ENCODE assay signal across 10 cellular contexts in the genomic region with DNA sequence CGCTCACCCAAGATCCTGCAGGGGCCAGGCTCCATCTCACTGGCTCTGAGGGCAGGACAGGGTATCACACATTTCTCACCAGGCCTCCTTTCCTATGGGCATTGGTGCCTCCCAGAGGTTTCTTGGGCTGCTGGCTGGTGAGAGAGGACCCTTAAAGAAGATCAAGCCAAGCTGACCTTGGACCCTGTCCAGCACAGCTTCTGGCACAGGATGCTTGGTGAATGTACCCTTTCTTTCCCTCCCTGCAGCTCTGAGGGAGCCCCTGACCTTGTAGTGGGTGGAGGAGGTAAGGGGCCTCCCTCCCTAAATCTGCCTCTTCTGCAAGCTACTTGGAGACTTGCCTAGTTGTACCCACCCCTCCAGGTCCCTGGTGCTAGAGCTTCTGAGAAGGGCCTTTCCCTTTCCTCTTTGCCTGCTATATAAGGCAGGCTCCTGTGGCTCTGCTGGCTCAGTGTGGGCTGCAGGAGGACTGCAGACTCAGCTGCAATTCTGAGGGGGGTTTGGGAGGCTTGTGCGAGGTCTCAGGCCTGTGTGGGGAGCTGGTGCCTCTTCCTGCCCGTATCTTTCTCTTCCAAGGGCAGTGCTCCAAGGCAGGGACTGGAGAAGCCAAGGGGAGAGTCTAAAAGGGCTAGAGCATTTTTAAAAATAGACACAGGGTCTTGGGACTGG. TPM values are rescaled to one million over a fixed set of nuclear protein-coding genes. Genes with fewer than 3 reads are reported as not detected.
DNase-seq lines count a peak whose midpoint lies in the region; ATAC-seq and TF ChIP-seq lines count a peak whose summit lies in the region.
"Had no signal": no experiment of that assay in that cellular context is flagged by ENCODE, and none has a peak within 500 bp of the region (broad histone marks: within the 10 kb centered on the region; RNA-seq: fewer than 3 reads in every experiment).

No MANE protein-coding gene starts in this region.

- peaks cover 9% of the 10 kb centered on the region for H3K36me3 ChIP-seq in MG63
- peaks cover 0 to 27% (median 0%) of the 10 kb centered on the region in 3 experiments for H3K36me3 ChIP-seq in naive thymus-derived CD4-positive, alpha-beta T cell (ENCODE audit: control insufficient read depth in 2 of 3, insufficient read depth in 3 of 3, low read length in 3 of 3)

- no peaks in the 10 kb centered on the region for H3K9me3 Mint-ChIP-seq in dendritic cell treated with granulocyte-macrophage colony-stimulating factor and Interleukin-4, amounts not matched to agents 40 ng/mL and 50 ng/mL, for 4 days
- no peaks in the 10 kb centered on the region for H3K9me3 Mint-ChIP-seq in naive thymus-derived CD4-positive, alpha-beta T cell

- intact Hi-C loops in dendritic cell treated with granulocyte-macrophage colony-stimulating factor and Interleukin-4, amounts not matched to agents 40 ng/mL and 50 ng/mL, for 4 days (cut with micrococcal nuclease) = no loop called here
- intact Hi-C loops in naive thymus-derived CD4-positive, alpha-beta T cell (cut with micrococcal nuclease) = no loop called here

- H3K4me3 Mint-ChIP-seq in dendritic cell treated with granulocyte-macrophage colony-stimulating factor and Interleukin-4, amounts not matched to agents 40 ng/mL and 50 ng/mL, for 4 days = no peak overlapping the region
- peak overlapping the region in 5 of 10 donors; percentile 9 to 69 (median 27) for H3K4me3 Mint-ChIP-seq in naive thymus-derived CD4-positive, alpha-beta T cell

- peaks cover 70% of the 10 kb centered on the region for H3K4me1 Mint-ChIP-seq in dendritic cell treated with granulocyte-macrophage colony-stimulating factor and Interleukin-4, amounts not matched to agents 40 ng/mL and 50 ng/mL, for 4 days (ENCODE audit: low read depth)
- H3K4me1 Mint-ChIP-seq in naive thymus-derived CD4-positive, alpha-beta T cell = peaks cover 35 to 49% (median 43%) of the 10 kb centered on the region in 7 donors

- peaks cover 15 to 37% of the 10 kb centered on the region in 2 donors for H3K4me1 ChIP-seq in naive thymus-derived CD4-positive, alpha-beta T cell (ENCODE audit: control insufficient read depth in 2 of 2, insufficient read depth in 2 of 2, low read length in 2 of 2)

- CTCF ChIA-PET in AG04450 (lab: Charles Lee) = interaction anchor here (0.5 to 1.3 kb wide), 3 partner anchors 18 to 37 kb away, joined by 3 to 4 read pairs (median 3); no protein-coding TSS in a partner anchor
- CTCF ChIA-PET in naive thymus-derived CD4-positive, alpha-beta T cell (lab: Charles Lee) = no interaction called here

- H3K36me3 Mint-ChIP-seq in dendritic cell treated with granulocyte-macrophage colony-stimulating factor and Interleukin-4, amounts not matched to agents 40 ng/mL and 50 ng/mL, for 4 days (ENCODE audit: low read depth) = peaks cover 48% of the 10 kb centered on the region
- H3K36me3 Mint-ChIP-seq in naive thymus-derived CD4-positive, alpha-beta T cell = peaks cover 0 to 8% (median 0%) of the 10 kb centered on the region in 5 donors

- POLR2A ChIA-PET in AG04450 (lab: Yijun Ruan, JAX) = interaction anchor here (0.6 to 2.1 kb wide), 4 partner anchors 10 to 146 kb away, joined by 3 to 5 read pairs (median 4); no protein-coding TSS in a partner anchor
- POLR2A ChIA-PET in naive thymus-derived CD4-positive, alpha-beta T cell (lab: Charles Lee) = interaction anchor here (0.9 to 2.1 kb wide), 3 partner anchors 10 to 19 kb away, joined by 5 to 8 read pairs (median 5); a partner anchor contains a TSS

- no peak overlapping the region for H3K4me3 ChIP-seq in AG04450 (ENCODE audit: low read depth, low read length)
- no peak overlapping the region for H3K4me3 ChIP-seq in MG63
- H3K4me3 ChIP-seq in naive thymus-derived CD4-positive, alpha-beta T cell (ENCODE audit: low read length) = no peak overlapping the region

- H3K27me3 ChIP-seq in AG04450 (ENCODE audit: control insufficient read depth, insufficient read depth, low read length) (no peaks in the 10 kb centered on the region), MG63 (no peaks in the 10 kb centered on the region)
- H3K27me3 ChIP-seq in naive thymus-derived CD4-positive, alpha-beta T cell (ENCODE audit: control insufficient read depth in 2 of 2, insufficient read depth in 2 of 2, low read length in 2 of 2) = no peaks in the 10 kb centered on the region

- H3K9me3 ChIP-seq in AG04450 (ENCODE audit: control insufficient read depth, insufficient read depth, low read length) = no peaks in the 10 kb centered on the region; the same call in 1 of the 2 replicates
- H3K9me3 ChIP-seq in MG63 = no peaks in the 10 kb centered on the region
- H3K9me3 ChIP-seq in naive thymus-derived CD4-positive, alpha-beta T cell (ENCODE audit: control insufficient read depth in 2 of 3, low read length in 3 of 3) = no peaks in the 10 kb centered on the region

- peak overlapping the region; percentile 78 for H3K27ac Mint-ChIP-seq in dendritic cell treated with granulocyte-macrophage colony-stimulating factor and Interleukin-4, amounts not matched to agents 40 ng/mL and 50 ng/mL, for 4 days
- peak overlapping the region; percentile 23 to 88 (median 78) for H3K27ac Mint-ChIP-seq in naive thymus-derived CD4-positive, alpha-beta T cell

- ATAC-seq in naive thymus-derived CD4-positive, alpha-beta T cell = no peak
- ATAC-seq: Panc1 had no signal

- DNase-seq in AG04450 (ENCODE audit: low read depth, low spot score) (no peak), MG63 (peak; percentile 53), NCI-H510A treated with DMSO at 0.1 percent for 48 hours (lab: John Stamatoyannopoulos, UW) (no peak), NCI-H524 (lab: John Stamatoyannopoulos, UW) (no peak), NCI-H748 treated with DMSO at 0.1 percent for 48 hours (lab: John Stamatoyannopoulos, UW) (no peak), hippocampal formation (lab: John Stamatoyannopoulos, UW) (no peak)
- no peak for DNase-seq in naive thymus-derived CD4-positive, alpha-beta T cell
- DNase-seq: cortex of kidney had no signal

- H3K27ac ChIP-seq in AG04450 (ENCODE audit: low read depth, low read length) = peak overlapping the region; percentile 88
- H3K27ac ChIP-seq in naive thymus-derived CD4-positive, alpha-beta T cell (ENCODE audit: low read depth, low read length) = peak overlapping the region; percentile 46

- peak; percentile 6; the same call in 1 of the 2 replicates for TF ChIP-seq CTCF in AG04450 (IDR thresholded peaks at IDR 0.05; ENCODE audit: low read depth, low read length)

- H3K27me3 Mint-ChIP-seq in dendritic cell treated with granulocyte-macrophage colony-stimulating factor and Interleukin-4, amounts not matched to agents 40 ng/mL and 50 ng/mL, for 4 days = no peaks in the 10 kb centered on the region
- no peaks in the 10 kb centered on the region for H3K27me3 Mint-ChIP-seq in naive thymus-derived CD4-positive, alpha-beta T cell

RNA-seq across cellular contexts. Expression of a gene that starts 11.8 kb away (rescaled TPM):
- 66.8 and 80.9 TPM in 2 replicates for polyA plus RNA-seq in AG04450 (2011; rRNA removed)
- 52.9 and 60.1 TPM in 2 replicates for polyA minus RNA-seq in AG04450 (2011; rRNA and poly(A)+ RNA removed)
- 27.8 and 40.9 TPM in 2 replicates for total RNA-seq in MG63 (2014; rRNA removed; shearing (Covaris generic); ENCODE audit: low replicate concordance)
- total RNA-seq in naive thymus-derived CD4-positive, alpha-beta T cell = 10 to 100 TPM; 55.2 to 88.7 (median 59.1) TPM
- 10 to 100 TPM; 23.9 to 50.5 TPM for polyA plus RNA-seq in naive thymus-derived CD4-positive, alpha-beta T cell
